In the genomic region with DNA sequence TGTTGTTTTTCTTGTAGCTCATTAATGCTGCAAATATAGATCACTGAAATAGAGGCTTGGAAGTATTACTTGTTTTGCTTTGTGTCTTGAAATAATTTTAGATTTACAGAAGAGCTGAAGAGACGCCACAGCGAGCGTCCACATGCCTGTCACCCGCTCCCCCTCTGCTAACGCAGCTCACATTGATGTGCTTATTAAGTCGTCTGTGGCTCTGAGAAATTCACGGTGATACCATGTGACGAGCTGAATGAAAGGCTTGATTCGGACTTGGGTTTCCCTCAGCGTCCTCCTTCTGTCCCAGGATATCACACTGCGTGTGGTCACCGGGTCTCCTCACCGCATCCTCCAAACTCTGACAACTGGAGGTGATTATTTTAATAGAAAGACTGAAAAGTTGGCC, we compare ENCODE assay signal across 1 cellular context.
TF ChIP-seq lines count a peak whose summit lies in the region.

No MANE protein-coding gene starts in this region.

TF ChIP-seq in H1, 55 proteins besides CTCF, POLR2A, EP300 and RAD21:
- no peak for TF ChIP-seq BCL11A (IDR thresholded peaks at IDR 0.05; ENCODE audit: low read depth in 2 of 2, low read length in 2 of 2)
- TF ChIP-seq RNF2 (IDR thresholded peaks at IDR 0.05; ENCODE audit: borderline replicate concordance, low read depth, low read length, missing control alignments, poor library complexity, severe bottlenecking), result no peak
- TF ChIP-seq, protein P1, sequence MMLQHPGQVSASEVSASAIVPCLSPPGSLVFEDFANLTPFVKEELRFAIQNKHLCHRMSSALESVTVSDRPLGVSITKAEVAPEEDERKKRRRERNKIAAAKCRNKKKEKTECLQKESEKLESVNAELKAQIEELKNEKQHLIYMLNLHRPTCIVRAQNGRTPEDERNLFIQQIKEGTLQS (IDR thresholded peaks at IDR 0.05; ENCODE audit: insufficient read depth, low read depth, low read length), result no peak
